15 cellular contexts compared by ENCODE assay signal in the genomic region with DNA sequence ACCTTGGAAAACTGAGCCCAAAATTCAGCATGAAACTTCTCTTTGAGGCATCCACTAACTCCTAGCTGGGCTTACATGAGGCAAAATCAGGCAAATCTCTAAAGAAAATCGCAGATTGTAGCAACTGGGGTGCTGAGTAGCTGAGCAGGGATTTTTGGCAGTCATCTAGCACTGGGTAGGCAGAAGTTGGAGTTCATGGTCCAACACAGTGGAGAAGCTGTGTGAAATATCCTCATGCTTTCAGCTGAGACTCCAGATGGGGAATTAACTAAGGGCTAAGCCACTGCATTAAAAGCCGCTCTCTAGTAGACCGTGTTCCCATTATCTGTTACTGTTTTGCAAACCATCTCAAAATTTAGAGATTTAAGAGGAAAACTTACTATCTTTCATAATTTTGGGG.
DNase-seq lines count a peak whose midpoint lies in the region; ATAC-seq and TF ChIP-seq lines count a peak whose summit lies in the region.
"Had no signal": no experiment of that assay in that cellular context is flagged by ENCODE, and none has a peak within 500 bp of the region (broad histone marks: within the 10 kb centered on the region; RNA-seq: fewer than 3 reads in every experiment).

No MANE protein-coding gene starts in this region.

- H3K9me3 ChIP-seq in right atrium auricular region (no peaks in the 10 kb centered on the region), BLaER1 (no peaks in the 10 kb centered on the region)
- H3K9me3 ChIP-seq: HAP-1 had no signal

- no peak for DNase-seq in Right ventricle myocardium inferior (ENCODE audit: missing footprints)
- no peak for DNase-seq in right atrium auricular region (ENCODE audit: low spot score)
- DNase-seq in NCI-H69 (lab: John Stamatoyannopoulos, UW): peak; percentile 9
- DNase-seq in superior temporal gyrus (ENCODE audit: extremely low spot score): peak; percentile 42
- DNase-seq in OCI-M1 (lab: John Stamatoyannopoulos, UW): no peak
- DNase-seq in effector CD8-positive, alpha-beta T cell (lab: John Stamatoyannopoulos, UW): no peak
- DNase-seq: 8988T; C1 segment of cervical spinal cord; CD4-positive, CD25-positive, alpha-beta regulatory T cell; CD8-positive, alpha-beta memory T cell; COR-L47; GM23248 had no signal

- H4K20me1 ChIP-seq in BLaER1: no peaks in the 10 kb centered on the region

- ATAC-seq in Right ventricle myocardium inferior: peak; percentile 55

- H3K4me1 ChIP-seq in right atrium auricular region (no peaks in the 10 kb centered on the region), BLaER1 (peaks cover 24% of the 10 kb centered on the region)
- H3K4me1 ChIP-seq: HAP-1 had no signal

- H3K4me3 ChIP-seq in right atrium auricular region (no peak overlapping the region), BLaER1 (no peak overlapping the region)
- H3K4me3 ChIP-seq: GM23248, HAP-1 had no signal

- no peak overlapping the region for H3K9ac ChIP-seq in BLaER1
- H3K9ac ChIP-seq: GM23248 had no signal

- intact Hi-C loops in Right ventricle myocardium inferior (cut with DNase I): no loop called here

- no peak for TF ChIP-seq CTCF in right atrium auricular region (IDR thresholded peaks at IDR 0.05)

- no peak overlapping the region for H3K27ac ChIP-seq in right atrium auricular region
- H3K27ac ChIP-seq in BLaER1: peak overlapping the region; percentile 1; the same call in 1 of the 2 replicates
- H3K27ac ChIP-seq: GM23248, HL-60 had no signal

- H3K4me2 ChIP-seq in BLaER1: peak overlapping the region; percentile 59

- no peaks in the 10 kb centered on the region for H3K36me3 ChIP-seq in right atrium auricular region
- no peaks in the 10 kb centered on the region for H3K36me3 ChIP-seq in BLaER1
- H3K36me3 ChIP-seq: HAP-1 had no signal

- H3K27me3 ChIP-seq in right atrium auricular region (no peaks in the 10 kb centered on the region), BLaER1 (no peaks in the 10 kb centered on the region)

Comparison
In these comparisons a context has a peak if more than half of its experiments do, and no peak if none do; other contexts are left out.
1. DNase-seq: peak in NCI-H69 (single experiment) and superior temporal gyrus (single experiment); none in Right ventricle myocardium inferior (single experiment), right atrium auricular region (single experiment), OCI-M1 (single experiment) and effector CD8-positive, alpha-beta T cell (single experiment).